In the genomic region with DNA sequence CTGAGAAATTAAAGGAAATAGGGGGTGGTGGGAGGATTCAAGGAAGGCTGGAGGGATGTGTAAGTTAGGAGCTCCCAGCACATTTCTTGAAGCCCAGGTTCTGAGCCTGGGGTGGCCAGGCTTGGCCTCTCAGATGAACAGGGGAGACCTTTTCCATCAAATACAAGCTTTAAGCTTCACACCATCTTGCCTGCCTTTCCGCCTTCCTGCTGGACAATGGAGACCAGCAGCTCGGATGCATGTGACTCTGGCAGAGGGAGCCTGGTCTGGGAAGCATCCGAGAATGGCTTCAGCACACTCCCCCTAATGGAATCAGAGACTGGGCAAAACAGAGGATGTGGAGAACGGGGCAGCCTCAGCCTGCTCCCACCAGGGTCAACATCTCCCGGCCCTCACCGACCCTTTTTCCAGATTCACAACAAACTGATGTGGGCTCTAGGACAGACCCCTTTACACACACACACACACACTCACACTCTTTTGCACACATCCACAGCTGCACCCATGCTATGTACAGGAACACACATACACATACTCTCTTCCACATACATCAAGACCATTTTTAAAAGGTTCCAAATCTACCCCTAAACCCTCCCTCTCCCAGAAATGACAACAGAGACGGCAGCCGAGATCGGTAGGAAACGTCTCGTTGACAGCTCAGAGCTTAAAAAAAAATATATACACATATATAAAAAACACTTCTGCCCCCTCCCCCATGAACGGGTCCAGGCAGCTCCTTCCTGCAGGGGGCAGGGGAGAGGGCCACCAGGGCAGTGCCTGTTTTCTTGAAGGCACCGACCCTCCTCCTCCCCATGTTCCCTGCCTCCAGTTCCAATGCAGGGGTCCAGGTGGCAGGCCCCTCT, we compare ENCODE assay signal across 13 cellular contexts. TPM values are rescaled to one million over a fixed set of nuclear protein-coding genes. Genes with fewer than 3 reads are reported as not detected.
DNase-seq lines count a peak whose midpoint lies in the region; ATAC-seq, FAIRE-seq and TF ChIP-seq lines count a peak whose summit lies in the region.
"Had no signal": no experiment of that assay in that cellular context is flagged by ENCODE, and none has a peak within 500 bp of the region (broad histone marks: within the 10 kb centered on the region; RNA-seq: fewer than 3 reads in every experiment).

No MANE protein-coding gene starts in this region.

- H3K36me3 ChIP-seq in keratinocyte (ENCODE audit: control insufficient read depth in 2 of 2, extremely low read depth in 1 of 2, insufficient read depth in 2 of 2, low read length in 2 of 2): peaks cover 20 to 33% of the 10 kb centered on the region in 2 experiments
- peaks cover 40% of the 10 kb centered on the region for H3K36me3 ChIP-seq in HAP-1 (replicated peaks)
- H3K36me3 ChIP-seq: prostate gland had no signal

- CTCF ChIA-PET in activated CD8-positive, alpha-beta T cell treated with anti-CD3 and anti-CD28 coated beads for 36 hours (lab: Charles Lee): interaction anchor here (0.7 to 2.2 kb wide), 3 partner anchors 16 to 139 kb away, joined by 3 to 9 read pairs (median 3); partner anchors contain the start of gene GRN

- no peak overlapping the region for H3K27ac ChIP-seq in keratinocyte (ENCODE audit: control insufficient read depth, insufficient read depth, low read length)
- H3K27ac ChIP-seq: prostate gland had no signal

- no peak overlapping the region for H2AFZ ChIP-seq in keratinocyte (ENCODE audit: control insufficient read depth, low read length)

- FAIRE-seq in GM12892 (lab: Jason Lieb, UNC) (no peak), keratinocyte (lab: Jason Lieb, UNC) (no peak)
- FAIRE-seq: endometrium, islet of Langerhans had no signal

- H3K9me1 ChIP-seq in keratinocyte (ENCODE audit: control insufficient read depth, extremely low read depth, insufficient read depth, low read length): peaks cover 5% of the 10 kb centered on the region

- no peak overlapping the region for H3K9ac ChIP-seq in keratinocyte (ENCODE audit: control insufficient read depth, extremely low read depth, insufficient read depth, low read length)

- H3K27me3 ChIP-seq in keratinocyte (ENCODE audit: control insufficient read depth, extremely low read depth, insufficient read depth, low read length) (no peaks in the 10 kb centered on the region), HAP-1 (ENCODE audit: low read depth) (no peaks in the 10 kb centered on the region)

- H3K4me2 ChIP-seq in keratinocyte (ENCODE audit: control insufficient read depth, extremely low read depth, insufficient read depth, low read depth, low read length): no peak overlapping the region

- in situ Hi-C loops in HAP-1 (cut with MboI; ENCODE audit: low sequenced_read_pairs): no loop called here

- H3K36me3 Mint-ChIP-seq in activated CD8-positive, alpha-beta T cell treated with anti-CD3 and anti-CD28 coated beads for 36 hours (ENCODE audit: low read depth): peaks cover 33% of the 10 kb centered on the region

- H3K27ac Mint-ChIP-seq in activated CD8-positive, alpha-beta T cell treated with anti-CD3 and anti-CD28 coated beads for 36 hours: peak overlapping the region; percentile 27
- H3K27ac Mint-ChIP-seq: activated T-helper 2 cell treated with anti-CD3 and anti-CD28 coated beads, Interferon-gamma antibody, Interleukin-2, Interleukin-4, amounts not matched to agents 10 μg/mL and 5 μg/mL and 100 μg/mL, durations not matched to agents 14 hours and 24 hours and 36 hours had no signal

- H3K4me1 Mint-ChIP-seq in activated CD8-positive, alpha-beta T cell treated with anti-CD3 and anti-CD28 coated beads for 36 hours (ENCODE audit: low read depth): peaks cover 44% of the 10 kb centered on the region

- dilution Hi-C loops in keratinocyte (cut with MboI; ENCODE audit: extremely low pct_ligation_motif_present, low sequenced_read_pairs): no loop called here

- no peak for DNase-seq in AG10803 (ENCODE audit: low read depth)
- no peak for DNase-seq in GM12892 (ENCODE audit: insufficient read length)
- DNase-seq in activated CD8-positive, alpha-beta T cell treated with anti-CD3 and anti-CD28 coated beads for 36 hours: peak; percentile 35
- no peak for DNase-seq in keratinocyte (ENCODE audit: low read depth, low spot score)
- DNase-seq in C1 segment of cervical spinal cord (lab: John Stamatoyannopoulos, UW): no peak
- DNase-seq in NCI-H526 treated with DMSO at 0.1 percent for 48 hours (lab: John Stamatoyannopoulos, UW): no peak
- DNase-seq in HK-2 (ENCODE audit: unreplicated experiment): no peak
- DNase-seq in HAP-1 (ENCODE audit: low spot score in 2 of 2): no peak
- DNase-seq: T-helper 9 cell had no signal

- peaks cover 49% of the 10 kb centered on the region for H3K4me1 ChIP-seq in keratinocyte (ENCODE audit: control insufficient read depth, extremely low read depth, insufficient read depth, low read length)
- H3K4me1 ChIP-seq in HAP-1: peaks cover 4% of the 10 kb centered on the region; the same call in 1 of the 2 replicates
- H3K4me1 ChIP-seq: prostate gland had no signal

- no peak overlapping the region for H3K4me3 Mint-ChIP-seq in activated CD8-positive, alpha-beta T cell treated with anti-CD3 and anti-CD28 coated beads for 36 hours

- POLR2A ChIA-PET in activated CD8-positive, alpha-beta T cell treated with anti-CD3 and anti-CD28 coated beads for 36 hours (lab: Charles Lee): interaction anchor here (0.6 to 3.5 kb wide), 10 partner anchors 8 to 157 kb away, joined by 3 to 19 read pairs (median 4); partner anchors contain the start of genes FAM171A2 and SLC25A39

- peak; percentile 40; the same call in 1 of the 2 replicates for TF ChIP-seq POLR2A in GM12892 (IDR thresholded peaks at IDR 0.05; ENCODE audit: low read depth, low read length)

- H3K9me3 ChIP-seq in keratinocyte (ENCODE audit: control insufficient read depth, low read depth, low read length) (no peaks in the 10 kb centered on the region), HAP-1 (no peaks in the 10 kb centered on the region)
- H3K9me3 ChIP-seq: prostate gland had no signal

- H3K27me3 Mint-ChIP-seq in activated CD8-positive, alpha-beta T cell treated with anti-CD3 and anti-CD28 coated beads for 36 hours: no peaks in the 10 kb centered on the region

- intact Hi-C loops in activated CD8-positive, alpha-beta T cell treated with anti-CD3 and anti-CD28 coated beads for 36 hours (cut with micrococcal nuclease): no loop called here

- H4K20me1 ChIP-seq in keratinocyte (ENCODE audit: control insufficient read depth, extremely low read depth, insufficient read depth, low read length): peaks cover 2% of the 10 kb centered on the region

- H3K4me3 ChIP-seq in AG10803 (ENCODE audit: low read length) (no peak overlapping the region), keratinocyte (ENCODE audit: control insufficient read depth in 2 of 3, extremely low read depth in 1 of 3, insufficient read depth in 2 of 3, low read depth in 1 of 3, low read length in 3 of 3) (no peak overlapping the region), HAP-1 (no peak overlapping the region)
- H3K4me3 ChIP-seq: prostate gland had no signal

- no peaks in the 10 kb centered on the region for H3K9me3 Mint-ChIP-seq in activated CD8-positive, alpha-beta T cell treated with anti-CD3 and anti-CD28 coated beads for 36 hours
- H3K9me3 Mint-ChIP-seq: activated T-helper 2 cell treated with anti-CD3 and anti-CD28 coated beads, Interferon-gamma antibody, Interleukin-2, Interleukin-4, amounts not matched to agents 10 μg/mL and 5 μg/mL and 100 μg/mL, durations not matched to agents 14 hours and 24 hours and 36 hours had no signal

- peak; percentile 25; the same call in 1 of the 2 replicates for TF ChIP-seq CTCF in AG10803 (conservative IDR thresholded peaks at IDR 0.05; ENCODE audit: low read length)
- TF ChIP-seq CTCF in activated CD8-positive, alpha-beta T cell treated with anti-CD3 and anti-CD28 coated beads for 36 hours (IDR thresholded peaks at IDR 0.05): peak; percentile 11
- TF ChIP-seq CTCF in keratinocyte (optimal IDR thresholded peaks at IDR 0.05 in 1 of 3, IDR thresholded peaks at IDR 0.05 in 1 of 3, conservative IDR thresholded peaks at IDR 0.05 in 1 of 3; ENCODE audit: extremely low read depth in 1 of 3, insufficient read depth in 2 of 3, low read length in 3 of 3): peak in 2 of 3 experiments; percentile 7 to 18

- no peak for ATAC-seq in activated CD8-positive, alpha-beta T cell treated with anti-CD3 and anti-CD28 coated beads for 36 hours

- H3K79me2 ChIP-seq in keratinocyte (ENCODE audit: control insufficient read depth, insufficient read depth, low read length): peaks cover 2% of the 10 kb centered on the region

RNA-seq across cellular contexts. Expression of gene ATXN7L3, which starts 6.5 kb away (rescaled TPM):
- polyA plus RNA-seq in GM12892 (2012; ENCODE audit: missing spikeins): 18.0 TPM
- total RNA-seq in activated CD8-positive, alpha-beta T cell treated with anti-CD3 and anti-CD28 coated beads for 36 hours: 10 to 100 TPM; 58.1 to 62.3 TPM
- polyA plus RNA-seq in keratinocyte: 29.3 to 33.8 TPM (median 32.8 TPM) in 3 replicates
- polyA plus RNA-seq in keratinocyte (2011; ENCODE audit: low read depth): 68.4 TPM
- 27.1 and 31.7 TPM in 2 replicates for polyA plus RNA-seq in keratinocyte (2011; cell fraction: cytosol; rRNA removed)
- polyA plus RNA-seq in keratinocyte (2011; cell fraction: nucleus; rRNA removed): 63.6 and 75.5 TPM in 2 replicates
- 20.6 and 28.4 TPM in 2 replicates for polyA plus RNA-seq in keratinocyte (2012; ENCODE audit: low replicate concordance)
- 38.4 to 46.4 TPM (median 38.5 TPM) in 3 replicates for polyA minus RNA-seq in keratinocyte
- 25.5 TPM for polyA minus RNA-seq in keratinocyte (2011; cell fraction: cytosol; rRNA and poly(A)+ RNA removed)
- polyA minus RNA-seq in keratinocyte (2011; cell fraction: nucleus; rRNA and poly(A)+ RNA removed): 17.3 and 17.8 TPM in 2 replicates

RNA-seq across cellular contexts. Expression of gene UBTF, which starts 13.3 kb away (rescaled TPM):
- polyA plus RNA-seq in GM12892 (2012; ENCODE audit: missing spikeins): 50.1 TPM
- 100 to 1,000 TPM; 129 to 135 TPM for total RNA-seq in activated CD8-positive, alpha-beta T cell treated with anti-CD3 and anti-CD28 coated beads for 36 hours
- 14.7 to 23.0 TPM (median 20.5 TPM) in 3 replicates for polyA plus RNA-seq in keratinocyte
- 52.7 TPM for polyA plus RNA-seq in keratinocyte (2011; ENCODE audit: low read depth)
- polyA plus RNA-seq in keratinocyte (2011; cell fraction: cytosol; rRNA removed): 15.6 and 21.1 TPM in 2 replicates
- polyA plus RNA-seq in keratinocyte (2011; cell fraction: nucleus; rRNA removed): 37.8 and 39.2 TPM in 2 replicates
- polyA plus RNA-seq in keratinocyte (2012; ENCODE audit: low replicate concordance): 30.2 and 38.1 TPM in 2 replicates
- polyA minus RNA-seq in keratinocyte: 9.3 to 36.6 TPM (median 15.2 TPM) in 3 replicates
- 19.8 TPM for polyA minus RNA-seq in keratinocyte (2011; cell fraction: cytosol; rRNA and poly(A)+ RNA removed)
- 13.9 and 17.8 TPM in 2 replicates for polyA minus RNA-seq in keratinocyte (2011; cell fraction: nucleus; rRNA and poly(A)+ RNA removed)

RNA-seq across cellular contexts. Expression of gene TMUB2, which starts 19.4 kb away (rescaled TPM):
- polyA plus RNA-seq in GM12892 (2012; ENCODE audit: missing spikeins): 17.1 TPM
- total RNA-seq in activated CD8-positive, alpha-beta T cell treated with anti-CD3 and anti-CD28 coated beads for 36 hours: 10 to 100 TPM; 17.5 TPM
- polyA plus RNA-seq in keratinocyte: 25.5 to 38.5 TPM (median 27.1 TPM) in 3 replicates
- polyA plus RNA-seq in keratinocyte (2011; ENCODE audit: low read depth): 4.7 TPM
- 18.3 and 19.7 TPM in 2 replicates for polyA plus RNA-seq in keratinocyte (2011; cell fraction: cytosol; rRNA removed)
- polyA plus RNA-seq in keratinocyte (2011; cell fraction: nucleus; rRNA removed): 76.6 and 85.4 TPM in 2 replicates
- polyA plus RNA-seq in keratinocyte (2012; ENCODE audit: low replicate concordance): 21.2 and 24.5 TPM in 2 replicates
- polyA minus RNA-seq in keratinocyte: 16.5 to 23.1 TPM (median 18.7 TPM) in 3 replicates
- 18.2 TPM for polyA minus RNA-seq in keratinocyte (2011; cell fraction: cytosol; rRNA and poly(A)+ RNA removed)
- polyA minus RNA-seq in keratinocyte (2011; cell fraction: nucleus; rRNA and poly(A)+ RNA removed): 20.4 and 27.3 TPM in 2 replicates

RNA-seq across cellular contexts. Expression of gene ASB16, which starts 35.7 kb away (rescaled TPM):
- polyA plus RNA-seq in GM12892 (2012; ENCODE audit: missing spikeins): 1.5 TPM
- under 1 TPM; 0.18 to 0.27 TPM for total RNA-seq in activated CD8-positive, alpha-beta T cell treated with anti-CD3 and anti-CD28 coated beads for 36 hours
- not detected in 3 replicates for polyA plus RNA-seq in keratinocyte
- polyA plus RNA-seq in keratinocyte (2011; ENCODE audit: low read depth): not detected
- polyA plus RNA-seq in keratinocyte (2011; cell fraction: cytosol; rRNA removed): not detected in 2 replicates
- not detected in 2 replicates for polyA plus RNA-seq in keratinocyte (2011; cell fraction: nucleus; rRNA removed)
- 0.24 and 0.32 TPM in 2 replicates for polyA plus RNA-seq in keratinocyte (2012; ENCODE audit: low replicate concordance)
- polyA minus RNA-seq in keratinocyte: not detected in 3 replicates
- not detected for polyA minus RNA-seq in keratinocyte (2011; cell fraction: cytosol; rRNA and poly(A)+ RNA removed)
- polyA minus RNA-seq in keratinocyte (2011; cell fraction: nucleus; rRNA and poly(A)+ RNA removed): not detected in 2 replicates
